In the genomic region with DNA sequence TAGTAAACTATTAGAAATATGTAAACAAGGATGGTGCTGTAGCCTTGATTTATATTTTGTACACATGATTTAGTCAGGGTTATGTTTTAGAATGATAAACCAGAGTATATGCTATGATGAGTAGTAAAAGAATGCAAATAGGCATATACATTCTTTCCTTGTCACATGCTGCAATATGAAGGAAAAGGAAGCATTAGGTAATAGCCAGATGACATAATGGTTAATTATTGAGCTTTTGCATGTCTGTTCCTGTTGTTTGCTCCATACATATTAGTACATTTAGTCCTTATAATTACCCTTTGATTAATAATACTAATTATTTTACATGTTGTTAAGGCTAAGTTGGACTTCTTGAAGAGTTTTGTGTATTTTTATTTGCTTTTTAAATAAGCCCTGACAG, we compare ENCODE assay signal across 11 cellular contexts.
DNase-seq lines count a peak whose midpoint lies in the region; ATAC-seq, FAIRE-seq and TF ChIP-seq lines count a peak whose summit lies in the region.
"Had no signal": no experiment of that assay in that cellular context is flagged by ENCODE, and none has a peak within 500 bp of the region (broad histone marks: within the 10 kb centered on the region; RNA-seq: fewer than 3 reads in every experiment).

No MANE protein-coding gene starts in this region.

- in situ Hi-C loops in IMR-90 (cut with MboI; ENCODE audit: low sequenced_read_pairs) (no loop called here), astrocyte of the spinal cord (cut with HindIII; ENCODE audit: low sequenced_read_pairs) (no loop called here)

- H3K79me1 ChIP-seq in IMR-90 (ENCODE audit: low read depth in 1 of 2, low read length in 2 of 2) = peaks cover 4 to 33% of the 10 kb centered on the region in 2 experiments; a peak in 3 of 4 replicates

- H3K4me1 ChIP-seq in IMR-90 (ENCODE audit: control insufficient read depth, insufficient read depth, low read length) (peaks cover 3% of the 10 kb centered on the region), heart left ventricle (peaks cover 0 to 13% (median 0%) of the 10 kb centered on the region in 12 donors)

- no peak overlapping the region for H2AK9ac ChIP-seq in IMR-90 (replicated peaks; ENCODE audit: low read depth, low read length, poor library complexity)

- no peaks in the 10 kb centered on the region; the same call in 1 of the 2 replicates for H4K20me1 ChIP-seq in IMR-90 (ENCODE audit: insufficient read depth, low read length)

- TF ChIP-seq RAD21 in IMR-90 (IDR thresholded peaks at IDR 0.05; ENCODE audit: low read length) = no peak

- no peaks in the 10 kb centered on the region for H3K9me1 ChIP-seq in IMR-90 (ENCODE audit: insufficient read depth, low read length)

- peak overlapping the region; percentile 65; the same call in 1 of the 2 replicates for H4K91ac ChIP-seq in IMR-90 (ENCODE audit: insufficient read depth, low read depth, low read length)

- BruUV-seq in IMR-90 (replicated peaks; lab: Mats Ljungman, UMichigan) = no TSS peak

- H3K18ac ChIP-seq in IMR-90 (ENCODE audit: low read depth, low read length) = peak overlapping the region; percentile 75; the same call in 1 of the 2 replicates

- peak overlapping the region; percentile 36; the same call in 1 of the 2 replicates for H3K9ac ChIP-seq in IMR-90 (ENCODE audit: low read depth, low read length)

- POLR2A ChIA-PET in IMR-90 (lab: Charles Lee; ENCODE audit: unreplicated experiment) = no interaction called here

- CTCF ChIA-PET in IMR-90 (lab: Yijun Ruan, JAX) = interaction anchor here (0.9 kb wide), 1 partner anchor 107 kb away, joined by 4 read pairs; no protein-coding TSS in a partner anchor

- intact Hi-C loops in IMR-90 (cut with micrococcal nuclease) = loop anchor here (2.0 kb wide), 1 partner anchor 68 kb away; the partner anchor contains the start of genes PHTF2 and TMEM60
- intact Hi-C loops in heart left ventricle (cut with DNase I) = no loop called here

- TF ChIP-seq CTCF in IMR-90 (conservative IDR thresholded peaks at IDR 0.05; ENCODE audit: low read depth, low read length) (no peak), astrocyte of the spinal cord (IDR thresholded peaks at IDR 0.05; ENCODE audit: low read depth, low read length) (no peak), heart left ventricle (IDR thresholded peaks at IDR 0.05) (no peak)

- H3K9me3 ChIP-seq in IMR-90 (ENCODE audit: control insufficient read depth, insufficient read depth, low read length) (no peaks in the 10 kb centered on the region), heart left ventricle (peaks cover 0 to 12% (median 0%) of the 10 kb centered on the region in 12 donors)
- H3K9me3 ChIP-seq: adrenal gland had no signal

- H2BK20ac ChIP-seq in IMR-90 (ENCODE audit: low read depth, low read length) = peak overlapping the region; percentile 38; the same call in 1 of the 2 replicates

- H2BK120ac ChIP-seq in IMR-90 (ENCODE audit: low read depth, low read length) = peak overlapping the region; percentile 85

- H3K56ac ChIP-seq in IMR-90 (ENCODE audit: extremely low read depth, insufficient read depth, low read length) = peak overlapping the region; percentile 83; the same call in 1 of the 2 replicates

- peak overlapping the region; percentile 44; the same call in 1 of the 2 replicates for H3K23ac ChIP-seq in IMR-90 (ENCODE audit: low read depth, low read length)

- H3K4ac ChIP-seq in IMR-90 (ENCODE audit: low read depth, low read length) = peak overlapping the region; percentile 51; the same call in 1 of the 2 replicates

- H2BK5ac ChIP-seq in IMR-90 (ENCODE audit: low read depth, low read length, poor library complexity, severe bottlenecking) = peak overlapping the region; percentile 96

- DNase-seq in AML-193 (lab: John Stamatoyannopoulos, UW) (peak; percentile 57 to 64), IMR-90 (peak; percentile 87), astrocyte of the spinal cord (ENCODE audit: low read depth, low spot score) (peak; percentile 35), heart left ventricle (no peak), SHP77 treated with DMSO at 0.1 percent for 48 hours (lab: John Stamatoyannopoulos, UW) (no peak), NCI-H524 (lab: John Stamatoyannopoulos, UW) (no peak)
- DNase-seq: activated CD4-positive, alpha-beta memory T cell treated with anti-CD3 and anti-CD28 coated beads, Interleukin-2, amount 10 ng/mL, durations not matched to agents 7 days and 5 days; adrenal gland; H9 had no signal

- H2AK5ac ChIP-seq in IMR-90 (ENCODE audit: low read depth, low read length) = no peak overlapping the region; the same call in 1 of the 2 replicates

- H4K5ac ChIP-seq in IMR-90 (ENCODE audit: low read depth, low read length) = peak overlapping the region; percentile 69; the same call in 1 of the 2 replicates

- no peak overlapping the region for H3K4me3 ChIP-seq in IMR-90 (ENCODE audit: insufficient read depth, low read depth, low read length)
- no peak overlapping the region for H3K4me3 ChIP-seq in astrocyte of the spinal cord (ENCODE audit: low read depth, low read length)
- no peak overlapping the region for H3K4me3 ChIP-seq in heart left ventricle
- H3K4me3 ChIP-seq: adrenal gland had no signal

- 0 out of 3 replicates have a peak overlapping the region, but pooled peaks have one; percentile 45 for H2BK15ac ChIP-seq in IMR-90 (ENCODE audit: low read depth, low read length)

- ATAC-seq in IMR-90 (ENCODE audit: low read depth) = peak; percentile 88
- ATAC-seq in HG03097 (IDR thresholded peaks at IDR 0.05; ENCODE audit: low FRiP score, unreplicated experiment) = no peak
- no peak for ATAC-seq in heart left ventricle

- no peaks in the 10 kb centered on the region for H3K27me3 ChIP-seq in IMR-90 (ENCODE audit: control insufficient read depth, insufficient read depth, low read length)
- H3K27me3 ChIP-seq in heart left ventricle = no peaks in the 10 kb centered on the region
- H3K27me3 ChIP-seq: adrenal gland had no signal

- no peaks in the 10 kb centered on the region; the same call in 1 of the 2 replicates for H3K36me3 ChIP-seq in IMR-90 (ENCODE audit: control insufficient read depth, insufficient read depth, low read length)
- no peaks in the 10 kb centered on the region for H3K36me3 ChIP-seq in heart left ventricle
- H3K36me3 ChIP-seq: adrenal gland had no signal

- no peak overlapping the region for H2AFZ ChIP-seq in IMR-90 (replicated peaks; ENCODE audit: low read length, poor library complexity)

- TF ChIP-seq POLR2A in IMR-90 (IDR thresholded peaks at IDR 0.05; ENCODE audit: low read depth, low read length) (no peak), heart left ventricle (IDR thresholded peaks at IDR 0.05) (no peak)

- H3K14ac ChIP-seq in IMR-90 (replicated peaks; ENCODE audit: low read depth, low read length) = peak overlapping the region; percentile 69

- dilution Hi-C loops in IMR-90 (cut with HindIII; ENCODE audit: low sequenced_read_pairs, unreplicated experiment) = no loop called here

- peak overlapping the region; percentile 36 to 67; a peak in 2 of 4 replicates for H4K8ac ChIP-seq in IMR-90 (ENCODE audit: low read depth in 2 of 2, low read length in 2 of 2)

- peak; percentile 98 for FAIRE-seq in islet of Langerhans (lab: Jason Lieb, UNC)

- H3K4me2 ChIP-seq in IMR-90 (ENCODE audit: low read depth, low read length) = peak overlapping the region; percentile 46; the same call in 1 of the 2 replicates

- peak overlapping the region; percentile 50 for H3K27ac ChIP-seq in IMR-90 (ENCODE audit: insufficient read depth, low read length)
- no peak overlapping the region for H3K27ac ChIP-seq in heart left ventricle
- H3K27ac ChIP-seq: adrenal gland had no signal

TF ChIP-seq in IMR-90, 13 proteins besides CTCF, POLR2A, EP300 and RAD21:
- peak; percentile 41; the same call in 1 of the 2 replicates for TF ChIP-seq FOS (IDR thresholded peaks at IDR 0.05; ENCODE audit: low read depth, low read length)
- TF ChIP-seq MXI1 (IDR thresholded peaks at IDR 0.05; ENCODE audit: borderline replicate concordance, low read depth, low read length) = no peak
- no peak for TF ChIP-seq SMC3 (IDR thresholded peaks at IDR 0.05; ENCODE audit: low read depth, low read length)
- TF ChIP-seq, protein P1, sequence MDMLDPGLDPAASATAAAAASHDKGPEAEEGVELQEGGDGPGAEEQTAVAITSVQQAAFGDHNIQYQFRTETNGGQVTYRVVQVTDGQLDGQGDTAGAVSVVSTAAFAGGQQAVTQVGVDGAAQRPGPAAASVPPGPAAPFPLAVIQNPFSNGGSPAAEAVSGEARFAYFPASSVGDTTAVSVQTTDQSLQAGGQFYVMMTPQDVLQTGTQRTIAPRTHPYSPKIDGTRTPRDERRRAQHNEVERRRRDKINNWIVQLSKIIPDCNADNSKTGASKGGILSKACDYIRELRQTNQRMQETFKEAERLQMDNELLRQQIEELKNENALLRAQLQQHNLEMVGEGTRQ (IDR thresholded peaks at IDR 0.05; ENCODE audit: low read depth, low read length) = peak; percentile 88
- TF ChIP-seq MAFK (IDR thresholded peaks at IDR 0.05; ENCODE audit: low read depth, low read length) = no peak
- peak; percentile 50; the same call in 1 of the 2 replicates for TF ChIP-seq BHLHE40 (IDR thresholded peaks at IDR 0.05; ENCODE audit: low read depth, low read length)
- TF ChIP-seq CEBPB (IDR thresholded peaks at IDR 0.05; ENCODE audit: low read depth, low read length) = peak; percentile 93
- TF ChIP-seq NFE2L2 (IDR thresholded peaks at IDR 0.05; ENCODE audit: low read depth, low read length) = no peak
- no peak for TF ChIP-seq MAZ (IDR thresholded peaks at IDR 0.05; ENCODE audit: borderline replicate concordance, low read depth, low read length)
- TF ChIP-seq, protein P2, sequence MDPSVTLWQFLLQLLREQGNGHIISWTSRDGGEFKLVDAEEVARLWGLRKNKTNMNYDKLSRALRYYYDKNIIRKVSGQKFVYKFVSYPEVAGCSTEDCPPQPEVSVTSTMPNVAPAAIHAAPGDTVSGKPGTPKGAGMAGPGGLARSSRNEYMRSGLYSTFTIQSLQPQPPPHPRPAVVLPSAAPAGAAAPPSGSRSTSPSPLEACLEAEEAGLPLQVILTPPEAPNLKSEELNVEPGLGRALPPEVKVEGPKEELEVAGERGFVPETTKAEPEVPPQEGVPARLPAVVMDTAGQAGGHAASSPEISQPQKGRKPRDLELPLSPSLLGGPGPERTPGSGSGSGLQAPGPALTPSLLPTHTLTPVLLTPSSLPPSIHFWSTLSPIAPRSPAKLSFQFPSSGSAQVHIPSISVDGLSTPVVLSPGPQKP (IDR thresholded peaks at IDR 0.05; ENCODE audit: borderline replicate concordance, low read depth, low read length) = no peak
- TF ChIP-seq RCOR1 (IDR thresholded peaks at IDR 0.05; ENCODE audit: insufficient replicate concordance, low read length) = no peak
- no peak for TF ChIP-seq RFX5 (IDR thresholded peaks at IDR 0.05; ENCODE audit: low read depth, low read length)
- no peak for TF ChIP-seq CHD1 (IDR thresholded peaks at IDR 0.05; ENCODE audit: low read depth, low read length)

Comparison
In these comparisons a context has a peak if more than half of its experiments do, and no peak if none do; other contexts are left out.
1. DNase-seq: peak in AML-193 (2 of 2), IMR-90 (single experiment) and astrocyte of the spinal cord (single experiment); none in heart left ventricle (0 of 5), SHP77 treated with DMSO at 0.1 percent for 48 hours (single experiment) and NCI-H524 (0 of 2).